8 cellular contexts compared by ENCODE assay signal in the genomic region with DNA sequence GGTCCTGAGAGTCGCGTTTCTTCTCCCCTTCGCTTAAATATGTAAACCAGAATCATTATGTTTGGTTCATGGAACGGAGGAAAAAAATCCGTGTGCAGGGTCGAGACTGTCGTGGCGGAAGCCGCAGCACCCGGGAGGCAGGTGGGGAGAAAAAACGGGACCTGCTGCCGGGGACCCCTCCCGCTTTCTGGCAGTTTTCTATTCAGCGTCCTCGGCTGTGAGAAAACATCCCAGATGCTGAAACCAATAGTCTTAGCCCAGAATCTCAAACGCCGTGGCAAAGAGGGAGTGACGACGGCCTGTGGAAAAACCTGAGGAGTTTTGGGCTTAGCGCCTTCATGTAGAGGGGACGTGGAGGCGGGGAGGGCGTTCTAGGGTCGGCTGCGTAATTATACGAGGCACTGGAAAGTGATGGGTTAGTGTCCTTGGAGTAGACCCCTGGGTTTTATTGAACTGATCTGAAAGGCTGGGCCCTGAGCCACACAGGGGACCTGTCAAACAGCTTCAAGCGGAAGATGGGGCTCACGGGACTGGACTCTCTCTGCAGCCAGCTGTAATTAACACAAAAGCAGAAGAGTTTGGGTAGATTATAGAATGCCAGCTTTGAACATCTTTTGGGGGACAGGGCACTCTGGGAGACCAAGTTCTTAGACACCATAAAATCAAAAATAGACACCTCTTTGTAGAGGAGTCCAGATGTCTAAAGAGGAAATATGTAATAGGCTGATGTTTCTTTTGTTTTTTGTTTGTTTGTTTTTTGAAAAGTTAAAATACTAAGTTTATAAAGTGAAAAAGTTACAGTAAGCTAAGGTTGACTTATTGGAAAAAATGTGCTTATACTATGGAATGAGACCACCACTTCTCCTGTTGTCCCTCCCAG. TPM values are rescaled to one million over a fixed set of nuclear protein-coding genes. Genes with fewer than 3 reads are reported as not detected.
DNase-seq lines count a peak whose midpoint lies in the region; ATAC-seq and TF ChIP-seq lines count a peak whose summit lies in the region.

No MANE protein-coding gene starts in this region.

- H3K27ac ChIP-seq in thymus (ENCODE audit: low read depth) = peak overlapping the region; percentile 92

- H3K4me3 Mint-ChIP-seq in activated B cell treated with CpG ODN at 0.5 μM for 24 hours = peak overlapping the region; percentile 96
- H3K4me3 Mint-ChIP-seq in effector memory CD8-positive, alpha-beta T cell = peak overlapping the region; percentile 86 to 92

- no peaks in the 10 kb centered on the region for H3K9me3 ChIP-seq in thymus (ENCODE audit: control insufficient read depth)

- peaks cover 34% of the 10 kb centered on the region for H3K4me1 Mint-ChIP-seq in activated B cell treated with CpG ODN at 0.5 μM for 24 hours
- H3K4me1 Mint-ChIP-seq in effector memory CD8-positive, alpha-beta T cell (ENCODE audit: low read depth in 2 of 2) = peaks cover 21 to 26% of the 10 kb centered on the region in 2 donors

- POLR2A ChIA-PET in activated B cell treated with CpG ODN at 0.5 μM for 24 hours (lab: Charles Lee) = interaction anchor here (1.1 kb wide), 1 partner anchor 77 kb away, joined by 3 read pairs; no protein-coding TSS in a partner anchor

- H3K36me3 Mint-ChIP-seq in activated B cell treated with CpG ODN at 0.5 μM for 24 hours (ENCODE audit: low read depth) = peaks cover 5% of the 10 kb centered on the region
- H3K36me3 Mint-ChIP-seq in effector memory CD8-positive, alpha-beta T cell (ENCODE audit: insufficient read depth) = peaks cover 16% of the 10 kb centered on the region

- no peaks in the 10 kb centered on the region for H3K27me3 ChIP-seq in thymus (ENCODE audit: control insufficient read depth, insufficient read depth)

- peaks cover 4% of the 10 kb centered on the region for H3K4me1 ChIP-seq in thymus (ENCODE audit: control insufficient read depth, insufficient read depth, low read length)

- H3K27me3 Mint-ChIP-seq in activated B cell treated with CpG ODN at 0.5 μM for 24 hours = no peaks in the 10 kb centered on the region
- H3K27me3 Mint-ChIP-seq in effector memory CD8-positive, alpha-beta T cell = no peaks in the 10 kb centered on the region

- H3K27ac Mint-ChIP-seq in activated B cell treated with CpG ODN at 0.5 μM for 24 hours = peak overlapping the region; percentile 97
- peak overlapping the region; percentile 88 to 96 for H3K27ac Mint-ChIP-seq in effector memory CD8-positive, alpha-beta T cell

- CTCF ChIA-PET in activated B cell treated with CpG ODN at 0.5 μM for 24 hours (lab: Charles Lee) = interaction anchor here (1.7 kb wide), 1 partner anchor 76 kb away, joined by 9 read pairs; no protein-coding TSS in a partner anchor

- DNase-seq in GM03348 (ENCODE audit: low spot score) = peak; percentile 51
- peak; percentile 33 for DNase-seq in KG1 (lab: John Stamatoyannopoulos, UW)
- DNase-seq in activated B cell treated with CpG ODN at 0.5 μM for 24 hours = peak; percentile 28
- peak in 1 of 3 experiments; percentile 16 for DNase-seq in effector memory CD8-positive, alpha-beta T cell
- DNase-seq in midbrain (lab: John Stamatoyannopoulos, UW) = peak; percentile 47
- no peak for DNase-seq in DMS114 treated with DMSO at 0.1 percent for 48 hours (lab: John Stamatoyannopoulos, UW; ENCODE audit: unreplicated experiment)
- no peak for DNase-seq in NCI-H1048 (lab: John Stamatoyannopoulos, UW)

- ATAC-seq in activated B cell treated with CpG ODN at 0.5 μM for 24 hours (ENCODE audit: low read depth) = peak; percentile 4
- no peak for ATAC-seq in effector memory CD8-positive, alpha-beta T cell (replicated peaks)

- H3K36me3 ChIP-seq in thymus (ENCODE audit: control insufficient read depth, insufficient read depth) = peaks cover 4% of the 10 kb centered on the region

- H3K4me3 ChIP-seq in thymus (ENCODE audit: low read length) = peak overlapping the region; percentile 71

- intact Hi-C loops in activated B cell treated with CpG ODN at 0.5 μM for 24 hours (cut with micrococcal nuclease) = loop anchor here (5.0 to 10.0 kb wide), 5 partner anchors 129 to 1596 kb away; a partner anchor contains a TSS

- no peak for TF ChIP-seq CTCF in activated B cell treated with CpG ODN at 0.5 μM for 24 hours (IDR thresholded peaks at IDR 0.05)

- H3K9me3 Mint-ChIP-seq in activated B cell treated with CpG ODN at 0.5 μM for 24 hours = no peaks in the 10 kb centered on the region
- no peaks in the 10 kb centered on the region for H3K9me3 Mint-ChIP-seq in effector memory CD8-positive, alpha-beta T cell

- under 1% methylated on average over 28 of the region's 28 CpGs for whole genome bisulfite sequencing in thymus

RNA-seq across cellular contexts. Expression of a gene that starts 0.8 kb away (rescaled TPM):
- 5.9 and 6.2 TPM in 2 replicates for total RNA-seq in activated B cell treated with CpG ODN at 0.5 μM for 24 hours
- 3.8 TPM for polyA plus RNA-seq in thymus

RNA-seq across cellular contexts. Expression of a gene that starts 53.7 kb away (rescaled TPM):
- total RNA-seq in activated B cell treated with CpG ODN at 0.5 μM for 24 hours = 0.20 TPM in 1 of 2 replicates, not detected in the other
- polyA plus RNA-seq in thymus = 0.41 TPM

Comparison
In these comparisons a context has a peak if more than half of its experiments do, and no peak if none do; other contexts are left out.
1. DNase-seq: peak in GM03348 (single experiment), KG1 (single experiment), activated B cell treated with CpG ODN at 0.5 μM for 24 hours (single experiment) and midbrain (single experiment); none in DMS114 treated with DMSO at 0.1 percent for 48 hours (single experiment) and NCI-H1048 (single experiment).